In the genomic region with DNA sequence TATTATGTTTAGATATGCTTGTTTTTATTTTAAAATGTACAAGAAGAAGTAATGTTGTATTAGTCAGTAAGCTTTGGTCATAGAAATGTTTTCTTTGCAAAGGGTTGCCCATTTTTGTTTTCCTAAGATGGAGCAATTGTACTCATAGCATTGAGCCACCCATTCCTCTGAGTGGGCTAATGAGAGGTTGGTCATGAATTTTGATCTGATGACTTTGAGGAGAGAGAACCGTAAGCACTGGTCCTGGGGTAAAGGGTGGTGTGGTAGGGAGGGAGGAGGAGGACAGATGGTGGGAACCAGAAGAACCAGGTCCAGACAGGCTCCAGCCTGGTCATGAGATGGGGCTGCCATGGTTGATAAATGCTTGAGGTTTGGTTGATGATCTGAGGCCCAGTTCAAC, we compare ENCODE assay signal across 11 cellular contexts. TPM values are rescaled to one million over a fixed set of nuclear protein-coding genes. Genes with fewer than 3 reads are reported as not detected.
DNase-seq lines count a peak whose midpoint lies in the region; ATAC-seq and TF ChIP-seq lines count a peak whose summit lies in the region.
"Had no signal": no experiment of that assay in that cellular context is flagged by ENCODE, and none has a peak within 500 bp of the region (broad histone marks: within the 10 kb centered on the region; RNA-seq: fewer than 3 reads in every experiment).

No MANE protein-coding gene starts in this region.

- H3K4me3 Mint-ChIP-seq in CD4-positive, alpha-beta memory T cell, result no peak overlapping the region

- WGBS in GM23248 (ENCODE audit: low coverage in 1 of 2, low lambda C conversion rate in 2 of 2, missing lambda C conversion rate in 2 of 2), 2 experiments, result 0 to 3% methylated on average over 1 of the region's 1 CpG
- WGBS in tibial nerve, 2 donors, result 88 to 91% methylated on average over 1 of the region's 1 CpG

- no peaks in the 10 kb centered on the region for H3K9me2 ChIP-seq in GM23248 (ENCODE audit: insufficient read depth)

- H4K20me1 ChIP-seq in GM23248 (ENCODE audit: insufficient read depth), result no peaks in the 10 kb centered on the region
- H4K20me1 ChIP-seq in fibroblast of lung (ENCODE audit: control insufficient read depth, extremely low read depth, insufficient read depth, low read length), result no peaks in the 10 kb centered on the region

- H2AFZ ChIP-seq in GM23248 (peak overlapping the region; percentile 95), fibroblast of lung (ENCODE audit: low read length) (peak overlapping the region; percentile 83)

- H3K27ac ChIP-seq in GM23248, result peak overlapping the region; percentile 96
- H3K27ac ChIP-seq in RWPE1, result peak overlapping the region; percentile 82
- H3K27ac ChIP-seq in fibroblast of lung (ENCODE audit: insufficient read depth, low read length), result peak overlapping the region; percentile 54
- peak overlapping the region; percentile 52 for H3K27ac ChIP-seq in temporal lobe (ENCODE audit: low read depth, low read length)
- H3K27ac ChIP-seq in CD4-positive, alpha-beta memory T cell (ENCODE audit: low read depth, low read length), result no peak overlapping the region
- peak overlapping the region in 1 of 4 donors; percentile 57 for H3K27ac ChIP-seq in tibial nerve
- H3K27ac ChIP-seq: WERI-Rb-1 had no signal

- in situ Hi-C loops in GM23248 (cut with MboI), result no loop called here

- peaks cover 13 to 16% of the 10 kb centered on the region in 2 donors for H3K27me3 Mint-ChIP-seq in CD4-positive, alpha-beta memory T cell

- DNase-seq in GM23248 (peak; percentile 61), RWPE1 (ENCODE audit: low spot score) (no peak), fibroblast of lung (ENCODE audit: low read depth in 2 of 2) (peak in 1 of 2 donors; percentile 20), tibial nerve (ENCODE audit: low spot score in 2 of 2) (no peak)
- DNase-seq in CD4-positive, alpha-beta memory T cell, result no peak
- DNase-seq: activated effector memory CD4-positive, alpha-beta T cell treated with anti-CD3 and anti-CD28 coated beads, Interleukin-2, amount 50 U/mL, for 16 hours; GOT3; posterior cingulate gyrus; WERI-Rb-1 had no signal

- peaks cover 46% of the 10 kb centered on the region for H3K4me1 ChIP-seq in GM23248 (ENCODE audit: insufficient read depth)
- peaks cover 31% of the 10 kb centered on the region for H3K4me1 ChIP-seq in fibroblast of lung (ENCODE audit: control insufficient read depth, extremely low read depth, insufficient read depth, low read length)
- H3K4me1 ChIP-seq in CD4-positive, alpha-beta memory T cell (ENCODE audit: insufficient read depth, low read length), result no peaks in the 10 kb centered on the region
- H3K4me1 ChIP-seq in tibial nerve, result peaks cover 0 to 13% (median 1%) of the 10 kb centered on the region in 4 donors

- no peak for ATAC-seq in GM18870 (IDR thresholded peaks at IDR 0.05; ENCODE audit: unreplicated experiment)

- no peak for TF ChIP-seq EP300 in tibial nerve (IDR thresholded peaks at IDR 0.05)

- POLR2A ChIA-PET in RWPE1 (lab: Yijun Ruan, JAX; ENCODE audit: low non-redundant PET), result no interaction called here
- POLR2A ChIA-PET in CD4-positive, alpha-beta memory T cell (lab: Charles Lee; ENCODE audit: partially characterized antibody), result no interaction called here

- no peaks in the 10 kb centered on the region for H3K79me2 ChIP-seq in GM23248 (ENCODE audit: insufficient read depth)
- no peaks in the 10 kb centered on the region for H3K79me2 ChIP-seq in fibroblast of lung (ENCODE audit: control insufficient read depth, insufficient read depth, low read length)

- H3K36me3 Mint-ChIP-seq in CD4-positive, alpha-beta memory T cell, result no peaks in the 10 kb centered on the region

- H3K4me3 ChIP-seq in GM23248, result peak overlapping the region; percentile 60
- H3K4me3 ChIP-seq in fibroblast of lung (replicated peaks in 1 of 4; ENCODE audit: control extremely low read depth in 1 of 4, insufficient read depth in 1 of 4, low read depth in 3 of 4, low read length in 4 of 4), result no peak overlapping the region
- H3K4me3 ChIP-seq in CD4-positive, alpha-beta memory T cell (ENCODE audit: low read length in 2 of 2), result no peak overlapping the region
- no peak overlapping the region for H3K4me3 ChIP-seq in tibial nerve

- H3K9me3 Mint-ChIP-seq in CD4-positive, alpha-beta memory T cell, result no peaks in the 10 kb centered on the region

- H3F3A ChIP-seq in GM23248 (ENCODE audit: insufficient read depth), result peaks cover 48% of the 10 kb centered on the region

- no peaks in the 10 kb centered on the region for H3K9me3 ChIP-seq in GM23248 (ENCODE audit: low read depth)
- H3K9me3 ChIP-seq in fibroblast of lung (ENCODE audit: control insufficient read depth, insufficient read depth, low read depth, low read length), result no peaks in the 10 kb centered on the region
- H3K9me3 ChIP-seq in CD4-positive, alpha-beta memory T cell (ENCODE audit: control insufficient read depth in 1 of 2, low read length in 2 of 2), result no peaks in the 10 kb centered on the region
- H3K9me3 ChIP-seq in tibial nerve, result no peaks in the 10 kb centered on the region

- H3K36me3 ChIP-seq in GM23248 (ENCODE audit: low read depth) (no peaks in the 10 kb centered on the region), fibroblast of lung (ENCODE audit: control insufficient read depth, insufficient read depth, low read length) (no peaks in the 10 kb centered on the region), tibial nerve (no peaks in the 10 kb centered on the region)
- no peaks in the 10 kb centered on the region for H3K36me3 ChIP-seq in CD4-positive, alpha-beta memory T cell (ENCODE audit: insufficient read depth, low read length)
- H3K36me3 ChIP-seq: WERI-Rb-1 had no signal

- TF ChIP-seq POLR2A in tibial nerve (IDR thresholded peaks at IDR 0.05), result no peak

- H3K4me2 ChIP-seq in GM23248 (ENCODE audit: unreplicated experiment) (peak overlapping the region; percentile 84), fibroblast of lung (ENCODE audit: extremely low read depth, insufficient read depth, low read length) (peak overlapping the region; percentile 84)

- CTCF ChIA-PET in RWPE1 (lab: Yijun Ruan, JAX), result interaction anchor here (0.5 to 2.2 kb wide), 8 partner anchors 11 to 283 kb away, joined by 3 to 8 read pairs (median 6); partner anchors contain the start of gene SLC6A9
- CTCF ChIA-PET in CD4-positive, alpha-beta memory T cell (lab: Charles Lee; ENCODE audit: partially characterized antibody), result interaction anchor here (0.6 to 6.2 kb wide), 14 partner anchors 10 to 519 kb away, joined by 3 to 83 read pairs (median 4); partner anchors contain the start of genes IPO13 and PTPRF

- peak overlapping the region; percentile 78 for H3K9ac ChIP-seq in GM23248
- no peak overlapping the region for H3K9ac ChIP-seq in fibroblast of lung (ENCODE audit: insufficient read depth, low read length)

- intact Hi-C loops in CD4-positive, alpha-beta memory T cell (cut with micrococcal nuclease), result loop anchor here (1.0 kb wide), 2 partner anchors 42 to 518 kb away; no protein-coding TSS in a partner anchor

- H3K27ac Mint-ChIP-seq in CD4-positive, alpha-beta memory T cell, result no peak overlapping the region

- H3K27me3 ChIP-seq in GM23248 (replicated peaks; ENCODE audit: insufficient read depth) (no peaks in the 10 kb centered on the region), fibroblast of lung (ENCODE audit: control insufficient read depth, insufficient read depth, low read length) (no peaks in the 10 kb centered on the region), tibial nerve (no peaks in the 10 kb centered on the region)
- H3K27me3 ChIP-seq in CD4-positive, alpha-beta memory T cell (ENCODE audit: insufficient read depth, low read length), result no peaks in the 10 kb centered on the region

- peaks cover 0 to 5% (median 3%) of the 10 kb centered on the region in 4 donors for H3K4me1 Mint-ChIP-seq in CD4-positive, alpha-beta memory T cell

- TF ChIP-seq CTCF in RWPE1 (conservative IDR thresholded peaks at IDR 0.05; ENCODE audit: low read depth) (no peak), fibroblast of lung (conservative IDR thresholded peaks at IDR 0.05 in 1 of 2, IDR thresholded peaks at IDR 0.05 in 1 of 2; ENCODE audit: low read depth in 1 of 2, low read length in 2 of 2) (no peak), tibial nerve (IDR thresholded peaks at IDR 0.05) (no peak)

RNA-seq across cellular contexts. Expression of gene SLC6A9, which starts 15.9 kb away (rescaled TPM):
- 20.6 and 22.2 TPM in 2 replicates for total RNA-seq in GM23248 (2014; rRNA removed; shearing (Covaris generic))
- polyA plus RNA-seq in GM23248 (2016; fragmentation: Nextera tagmentation; extraction: Ambion mirVana), result 34.4 and 34.6 TPM in 2 replicates
- total RNA-seq in fibroblast of lung, result 13.6 and 19.5 TPM in 2 replicates
- polyA plus RNA-seq in fibroblast of lung, result 3.3 and 3.4 TPM in 2 replicates
- polyA plus RNA-seq in fibroblast of lung (2012), result 5.4 and 7.3 TPM in 2 replicates
- 16.0 and 30.7 TPM in 2 replicates for polyA minus RNA-seq in fibroblast of lung (ENCODE audit: low replicate concordance)
- 4.7 TPM for total RNA-seq in temporal lobe
- under 1 TPM; 0.75 to 0.84 TPM for total RNA-seq in CD4-positive, alpha-beta memory T cell
- not detected for polyA plus RNA-seq in CD4-positive, alpha-beta memory T cell
- total RNA-seq in tibial nerve, result 1 to 10 TPM in 1 of 4 donors, under 1 TPM in 3; 0.42 to 1.8 (median 0.83) TPM

RNA-seq across cellular contexts. Expression of gene CCDC24, which starts 55.7 kb away (rescaled TPM):
- total RNA-seq in GM23248 (2014; rRNA removed; shearing (Covaris generic)), result 3.1 and 4.7 TPM in 2 replicates
- polyA plus RNA-seq in GM23248 (2016; fragmentation: Nextera tagmentation; extraction: Ambion mirVana) (4.3 and 5.3 TPM in 2 replicates), fibroblast of lung (0.63 and 0.94 TPM in 2 replicates)
- total RNA-seq in fibroblast of lung (1.0 and 3.5 TPM in 2 replicates), temporal lobe (4.4 TPM), tibial nerve (10 to 100 TPM in 1 of 4 donors, 1 to 10 TPM in 3; 5.4 to 18.8 (median 8.9) TPM)
- 2.9 and 3.4 TPM in 2 replicates for polyA plus RNA-seq in fibroblast of lung (2012)
- 2.7 and 2.8 TPM in 2 replicates for polyA minus RNA-seq in fibroblast of lung (ENCODE audit: low replicate concordance)
- 1 to 10 TPM; 1.5 to 1.9 TPM for total RNA-seq in CD4-positive, alpha-beta memory T cell
- 1 to 10 TPM; 1.1 to 1.4 TPM for polyA plus RNA-seq in CD4-positive, alpha-beta memory T cell
